ENCODE assay signal across 16 cellular contexts in genomic region chr9:91298304-91298703, GRCh38.
A peak's percentile ranks its signal among the peaks of the same experiment; 100 is the strongest.
DNase-seq lines count a peak whose midpoint lies in the region; ATAC-seq, FAIRE-seq and TF ChIP-seq lines count a peak whose summit lies in the region.
"Had no signal": no experiment of that assay in that cellular context is flagged by ENCODE, and none has a peak within 500 bp of the region (broad histone marks: within the 10 kb centered on the region; RNA-seq: fewer than 3 reads in every experiment).

No MANE protein-coding gene starts in this region.

- no peaks in the 10 kb centered on the region for H3K27me3 Mint-ChIP-seq in stimulated activated naive CD8-positive, alpha-beta T cell treated with anti-CD3 and anti-CD28 coated beads, Interleukin-15, amount 100 ng/mL, for 72 hours
- H3K27me3 Mint-ChIP-seq: central memory CD8-positive, alpha-beta T cell had no signal

- CTCF ChIA-PET in HepG2 (lab: Yijun Ruan, JAX; ENCODE audit: low intra/inter-chr PET ratio, low total read pairs) = no interaction called here

- in situ Hi-C loops in HepG2 (cut with HindIII; ENCODE audit: extremely low pct_ligation_motif_present, low pct_unique_long_range_greater_than_20kb) = no loop called here

- no peaks in the 10 kb centered on the region for H3K9me3 Mint-ChIP-seq in stimulated activated naive CD8-positive, alpha-beta T cell treated with anti-CD3 and anti-CD28 coated beads, Interleukin-15, amount 100 ng/mL, for 72 hours
- H3K9me3 Mint-ChIP-seq: central memory CD8-positive, alpha-beta T cell had no signal

- POLR2A ChIA-PET in HepG2 (lab: Yijun Ruan, JAX) = no interaction called here

- no peaks in the 10 kb centered on the region for H3K9me3 ChIP-seq in right lobe of liver
- H3K9me3 ChIP-seq in HepG2 (ENCODE audit: low read length) = no peaks in the 10 kb centered on the region
- H3K9me3 ChIP-seq in adipocyte (ENCODE audit: control insufficient read depth, low read length) = no peaks in the 10 kb centered on the region
- H3K9me3 ChIP-seq in WERI-Rb-1 (ENCODE audit: severe bottlenecking) = peaks cover 2% of the 10 kb centered on the region
- H3K9me3 ChIP-seq: upper lobe of left lung had no signal

- intact Hi-C loops in right lobe of liver (cut with DNase I) = no loop called here
- intact Hi-C loops in HepG2 (cut with micrococcal nuclease; ENCODE audit: unreplicated experiment) = no loop called here

- no peak overlapping the region for H3K4me3 ChIP-seq in right lobe of liver
- no peak overlapping the region for H3K4me3 ChIP-seq in HepG2 (replicated peaks in 1 of 3; ENCODE audit: insufficient read depth in 1 of 3, low read depth in 2 of 3, low read length in 3 of 3)
- H3K4me3 ChIP-seq in adipocyte (ENCODE audit: low read length) = no peak overlapping the region
- no peak overlapping the region for H3K4me3 ChIP-seq in WERI-Rb-1 (ENCODE audit: low read depth, low read length)
- H3K4me3 ChIP-seq: upper lobe of left lung had no signal

- no peaks in the 10 kb centered on the region for H3K4me1 Mint-ChIP-seq in stimulated activated naive CD8-positive, alpha-beta T cell treated with anti-CD3 and anti-CD28 coated beads, Interleukin-15, amount 100 ng/mL, for 72 hours

- peak; percentile 9 for TF ChIP-seq POLR2A in right lobe of liver (IDR thresholded peaks at IDR 0.05)
- no peak for TF ChIP-seq POLR2A in HepG2 (IDR thresholded peaks at IDR 0.05; ENCODE audit: insufficient read depth in 1 of 2, low read depth in 2 of 2, low read length in 2 of 2)

- no peak overlapping the region for H3K27ac Mint-ChIP-seq in stimulated activated naive CD8-positive, alpha-beta T cell treated with anti-CD3 and anti-CD28 coated beads, Interleukin-15, amount 100 ng/mL, for 72 hours
- H3K27ac Mint-ChIP-seq: activated CD8-positive, alpha-beta T cell treated with anti-CD3 and anti-CD28 coated beads, Interleukin-2, amount 10 ng/mL, durations not matched to agents 7 days and 5 days had no signal

- H4K20me1 ChIP-seq in HepG2 (ENCODE audit: insufficient read depth, low read length) = no peaks in the 10 kb centered on the region

- DNase-seq in right lobe of liver = no peak
- DNase-seq in HepG2 (ENCODE audit: low spot score) = no peak
- DNase-seq in adipocyte (ENCODE audit: low read depth) = peak; percentile 89
- DNase-seq in left kidney (ENCODE audit: low read depth, low spot score) = peak; percentile 43
- DNase-seq in D341Med (ENCODE audit: low spot score) = no peak
- DNase-seq in NCI-H2171 treated with DMSO at 0.1 percent for 48 hours (lab: John Stamatoyannopoulos, UW) = no peak
- no peak for DNase-seq in stimulated activated naive CD8-positive, alpha-beta T cell treated with anti-CD3 and anti-CD28 coated beads, Interleukin-15, amount 100 ng/mL, for 72 hours
- no peak for DNase-seq in WERI-Rb-1
- DNase-seq: activated CD8-positive, alpha-beta T cell treated with anti-CD3 and anti-CD28 coated beads, Interleukin-2, amount 10 ng/mL, durations not matched to agents 7 days and 5 days; activated gamma-delta T cell; NCI-H1436; NCI-H748 treated with DMSO at 0.1 percent for 48 hours; posterior cingulate gyrus; stimulated activated CD8-positive, alpha-beta memory T cell treated with anti-CD3 and anti-CD28 coated beads, Interleukin-4, amount 100 ng/mL, for 48 hours had no signal

- FAIRE-seq in HepG2 (lab: Jason Lieb, UNC) = no peak

- TF ChIP-seq CTCF in right lobe of liver (IDR thresholded peaks at IDR 0.05) (no peak), HepG2 (CRISPR knock-in tag; IDR thresholded peaks at IDR 0.05) (no peak), WERI-Rb-1 (IDR thresholded peaks at IDR 0.05; ENCODE audit: low read depth, low read length) (no peak)

- H3K27ac ChIP-seq in right lobe of liver (no peak overlapping the region), HepG2 (ENCODE audit: extremely low read length, insufficient read depth, low read length) (no peak overlapping the region), WERI-Rb-1 (no peak overlapping the region)
- H3K27ac ChIP-seq: upper lobe of left lung had no signal

- TF ChIP-seq EP300 in HepG2 (IDR thresholded peaks at IDR 0.05; ENCODE audit: low read depth in 2 of 2, low read length in 2 of 2) (no peak), HepG2 (CRISPR knock-in tag; IDR thresholded peaks at IDR 0.05; ENCODE audit: borderline replicate concordance) (no peak)

- H3K36me3 ChIP-seq in right lobe of liver = peaks cover 0 to 5% (median 0%) of the 10 kb centered on the region in 4 donors
- H3K36me3 ChIP-seq in HepG2 (replicated peaks in 1 of 2; ENCODE audit: control insufficient read depth in 1 of 2, insufficient read depth in 2 of 2, low read length in 2 of 2) = peaks cover 9 to 42% of the 10 kb centered on the region in 2 experiments
- H3K36me3 ChIP-seq in adipocyte (ENCODE audit: control insufficient read depth, insufficient read depth, low read length, severe bottlenecking) = peaks cover 30% of the 10 kb centered on the region
- H3K36me3 ChIP-seq in WERI-Rb-1 = peaks cover 19% of the 10 kb centered on the region

- TF ChIP-seq RAD21 in HepG2 (CRISPR knock-in tag; IDR thresholded peaks at IDR 0.05) = no peak

- H3K79me2 ChIP-seq in HepG2 (ENCODE audit: insufficient read depth, low read length) = peaks cover 3% of the 10 kb centered on the region

- H3K27me3 ChIP-seq in right lobe of liver (no peaks in the 10 kb centered on the region), HepG2 (ENCODE audit: control insufficient read depth in 1 of 2, insufficient read depth in 2 of 2, low read length in 2 of 2) (no peaks in the 10 kb centered on the region), adipocyte (replicated peaks; ENCODE audit: control insufficient read depth, insufficient read depth, low read length) (no peaks in the 10 kb centered on the region), WERI-Rb-1 (ENCODE audit: insufficient read depth, low read depth, severe bottlenecking) (no peaks in the 10 kb centered on the region)
- H3K27me3 ChIP-seq: upper lobe of left lung had no signal

- no peak overlapping the region for H3K9ac ChIP-seq in HepG2 (ENCODE audit: insufficient read depth, low read depth, low read length)
- no peak overlapping the region for H3K9ac ChIP-seq in adipocyte (ENCODE audit: low read length)

- peaks cover 0 to 3% (median 0%) of the 10 kb centered on the region in 4 donors for H3K4me1 ChIP-seq in right lobe of liver
- H3K4me1 ChIP-seq in HepG2 (ENCODE audit: insufficient read depth, low read length) = no peaks in the 10 kb centered on the region
- peaks cover 45% of the 10 kb centered on the region for H3K4me1 ChIP-seq in adipocyte (ENCODE audit: control insufficient read depth, insufficient read depth, low read length)

- no peak overlapping the region for H3K4me3 Mint-ChIP-seq in stimulated activated naive CD8-positive, alpha-beta T cell treated with anti-CD3 and anti-CD28 coated beads, Interleukin-15, amount 100 ng/mL, for 72 hours
- H3K4me3 Mint-ChIP-seq: activated CD8-positive, alpha-beta T cell treated with anti-CD3 and anti-CD28 coated beads, Interleukin-2, amount 10 ng/mL, durations not matched to agents 7 days and 5 days; central memory CD8-positive, alpha-beta T cell had no signal

- no TSS peak for BruUV-seq in HepG2 (replicated peaks; lab: Mats Ljungman, UMichigan)

- H2AFZ ChIP-seq in HepG2 (ENCODE audit: low read length) = no peak overlapping the region

- 76% methylated on average over 2 of the region's 2 CpGs for WGBS in right lobe of liver (ENCODE audit: insufficient coverage, low coverage, low lambda C conversion rate, missing lambda C conversion rate)
- WGBS in HepG2 (ENCODE audit: low lambda C conversion rate) = 98% methylated on average over 2 of the region's 2 CpGs

- no peak overlapping the region for H3K4me2 ChIP-seq in HepG2 (ENCODE audit: low read depth, low read length)

- ATAC-seq in right lobe of liver = peak in 1 of 4 donors; percentile 24
- no peak for ATAC-seq in HepG2
- ATAC-seq in stimulated activated naive CD8-positive, alpha-beta T cell treated with anti-CD3 and anti-CD28 coated beads, Interleukin-15, amount 100 ng/mL, for 72 hours = no peak
- ATAC-seq: activated CD8-positive, alpha-beta T cell treated with anti-CD3 and anti-CD28 coated beads, Interleukin-2, amount 10 ng/mL, durations not matched to agents 7 days and 5 days had no signal

TF ChIP-seq in HepG2, 621 proteins besides CTCF, POLR2A, EP300 and RAD21:
- TF ChIP-seq FOXJ3 (CRISPR knock-in tag; IDR thresholded peaks at IDR 0.05; ENCODE audit: borderline replicate concordance) (no peak), ZBTB3 (CRISPR knock-in tag; IDR thresholded peaks at IDR 0.05; ENCODE audit: borderline replicate concordance, low read depth) (no peak), ZBTB7B (CRISPR knock-in tag; IDR thresholded peaks at IDR 0.05) (no peak), GTF3A (CRISPR knock-in tag; conservative IDR thresholded peaks at IDR 0.05) (no peak), TRIM24 (CRISPR knock-in tag; IDR thresholded peaks at IDR 0.05) (no peak), ATAD3A (CRISPR knock-in tag; IDR thresholded peaks at IDR 0.05) (no peak)

Comparison
In these comparisons a context has a peak if more than half of its experiments do, and no peak if none do; other contexts are left out.
1. DNase-seq: peak in adipocyte (single experiment) and left kidney (single experiment); none in right lobe of liver (0 of 3), HepG2 (single experiment), D341Med (single experiment), NCI-H2171 treated with DMSO at 0.1 percent for 48 hours (single experiment), stimulated activated naive CD8-positive, alpha-beta T cell treated with anti-CD3 and anti-CD28 coated beads, Interleukin-15, amount 100 ng/mL, for 72 hours (0 of 2) and WERI-Rb-1 (single experiment).